26 cellular contexts compared by ENCODE assay signal in genomic region chr12:130179621-130180020, GRCh38. TPM values are rescaled to one million over a fixed set of nuclear protein-coding genes. Genes with fewer than 3 reads are reported as not detected.
"Had no signal": no experiment of that assay in that cellular context is flagged by ENCODE, and none has a peak within 500 bp of the region (broad histone marks: within the 10 kb centered on the region; RNA-seq: fewer than 3 reads in every experiment).

No MANE protein-coding gene starts in this region.

- H3K36me3 Mint-ChIP-seq: memory B cell; natural killer cell treated with Interleukin-12 subunit alpha and Interleukin-12 subunit beta and Interleukin-15 and Interleukin-18, amount 100 ng/mL, for 72 hours had no signal

- H3K4me1 ChIP-seq: left ventricle myocardium inferior, pancreas, prostate gland, right lobe of liver, suprapubic skin, tibial artery, uterus had no signal

- H3K4me1 Mint-ChIP-seq: memory B cell; naive thymus-derived CD4-positive, alpha-beta T cell had no signal

- H3K27ac ChIP-seq: left ventricle myocardium inferior, pancreas, prostate gland, right lobe of liver, skin epidermis, suprapubic skin, thoracic aorta, tibial artery, uterus had no signal

- H3K4me3 Mint-ChIP-seq: memory B cell; naive thymus-derived CD4-positive, alpha-beta T cell; natural killer cell treated with Interleukin-12 subunit alpha and Interleukin-12 subunit beta and Interleukin-15 and Interleukin-18, amount 100 ng/mL, for 72 hours; stimulated activated naive CD8-positive, alpha-beta T cell treated with anti-CD3 and anti-CD28 coated beads, Interleukin-15, Interleukin-2, amounts not matched to agents 100 ng/mL and 50 ng/mL, for 24 hours had no signal

- H3K9me3 ChIP-seq: mucosa of descending colon, pancreas, prostate gland, right lobe of liver, uterus had no signal

- DNase-seq: hippocampal formation; kidney; left ventricle myocardium inferior; midbrain; mucosa of descending colon; naive thymus-derived CD4-positive, alpha-beta T cell; nucleus accumbens; pancreas; right lobe of liver; stimulated activated CD4-positive, alpha-beta T cell treated with anti-CD3 and anti-CD28 coated beads, Interleukin-12 subunit alpha, Interleukin-12 subunit beta, amount 100 ng/mL, for 4 hours; stimulated activated CD4-positive, alpha-beta T cell treated with anti-CD3 and anti-CD28 coated beads, Interleukin-15, amount 100 ng/mL, for 24 hours; stimulated activated CD4-positive, alpha-beta T cell treated with anti-CD3 and anti-CD28 coated beads, Interleukin-2, amount 100 ng/mL, for 24 hours; stimulated activated CD4-positive, alpha-beta T cell treated with anti-CD3 and anti-CD28 coated beads, Interleukin-4, amount 100 ng/mL, for 1 hour; stimulated activated naive CD4-positive, alpha-beta T cell; tibial artery; uterus had no signal

- H3K36me3 ChIP-seq: left ventricle myocardium inferior, pancreas, prostate gland, right lobe of liver, suprapubic skin, thoracic aorta, tibial artery, uterus had no signal

- H3K4me3 ChIP-seq: left ventricle myocardium inferior, mucosa of descending colon, pancreas, prostate gland, right lobe of liver, skin epidermis, suprapubic skin, thoracic aorta, tibial artery, uterus had no signal

- H3K27me3 ChIP-seq: pancreas, right lobe of liver, uterus had no signal

- ATAC-seq: mucosa of descending colon; naive thymus-derived CD4-positive, alpha-beta T cell; pancreas; right lobe of liver had no signal

- H3K27ac Mint-ChIP-seq: memory B cell; naive thymus-derived CD4-positive, alpha-beta T cell; natural killer cell treated with Interleukin-12 subunit alpha and Interleukin-12 subunit beta and Interleukin-15 and Interleukin-18, amount 100 ng/mL, for 72 hours; stimulated activated naive CD8-positive, alpha-beta T cell treated with anti-CD3 and anti-CD28 coated beads, Interleukin-15, Interleukin-2, amounts not matched to agents 100 ng/mL and 50 ng/mL, for 24 hours had no signal

RNA-seq across cellular contexts. Expression of gene FZD10, which starts 17.4 kb away (rescaled TPM):
- total RNA-seq: myocyte; naive thymus-derived CD4-positive, alpha-beta T cell; natural killer cell treated with Interleukin-12 subunit alpha and Interleukin-12 subunit beta and Interleukin-15 and Interleukin-18, amount 100 ng/mL, for 72 hours; osteoblast; right lobe of liver had no signal
- polyA plus RNA-seq: naive thymus-derived CD4-positive, alpha-beta T cell; neural cell had no signal
